Comparison of ENCODE assay signal across 15 cellular contexts in the genomic region with DNA sequence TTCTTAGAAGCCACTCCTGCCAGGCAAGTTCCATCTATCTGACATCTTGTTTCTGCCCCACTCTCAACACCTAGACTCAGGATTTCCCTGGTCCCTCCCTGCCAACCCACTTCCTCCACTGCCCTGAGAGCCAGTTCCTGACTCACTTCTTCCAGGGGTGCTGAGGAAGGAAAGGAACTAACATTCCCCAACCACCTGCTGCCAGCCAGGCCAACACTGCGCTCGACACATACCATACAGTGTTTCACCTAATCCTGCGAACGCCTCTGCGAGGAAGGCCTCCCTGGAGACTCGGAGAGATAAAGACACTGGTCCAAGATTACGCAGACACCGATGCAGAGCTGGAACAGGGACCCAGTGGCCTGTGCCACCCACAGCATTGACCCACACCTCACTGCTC. TPM values are rescaled to one million over a fixed set of nuclear protein-coding genes. Genes with fewer than 3 reads are reported as not detected.
DNase-seq lines count a peak whose midpoint lies in the region; ATAC-seq lines count a peak whose summit lies in the region.
"Had no signal": no experiment of that assay in that cellular context is flagged by ENCODE, and none has a peak within 500 bp of the region (broad histone marks: within the 10 kb centered on the region; RNA-seq: fewer than 3 reads in every experiment).

No MANE protein-coding gene starts in this region.

- no peak for ATAC-seq in stimulated activated effector memory CD8-positive, alpha-beta T cell treated with anti-CD3 and anti-CD28 coated beads, Interleukin-12 subunit alpha, Interleukin-12 subunit beta, amount 100 ng/mL, for 72 hours
- ATAC-seq in HG03439 (IDR thresholded peaks at IDR 0.05; ENCODE audit: unreplicated experiment) (no peak), GM18909 (IDR thresholded peaks at IDR 0.05; ENCODE audit: poor library complexity, unreplicated experiment) (no peak)
- ATAC-seq: HepG2, sciatic nerve had no signal

- intact Hi-C loops in activated naive CD4-positive, alpha-beta T cell treated with anti-CD3 and anti-CD28 coated beads for 36 hours (cut with micrococcal nuclease), result no loop called here

- H3K9me3 Mint-ChIP-seq in activated naive CD4-positive, alpha-beta T cell treated with anti-CD3 and anti-CD28 coated beads, Interleukin-2, amount 50 U/mL, for 24 hours, result no peaks in the 10 kb centered on the region
- no peaks in the 10 kb centered on the region for H3K9me3 Mint-ChIP-seq in activated naive CD4-positive, alpha-beta T cell treated with anti-CD3 and anti-CD28 coated beads for 36 hours
- H3K9me3 Mint-ChIP-seq in IgD-negative memory B cell, result no peaks in the 10 kb centered on the region
- H3K9me3 Mint-ChIP-seq in stimulated activated effector memory CD8-positive, alpha-beta T cell treated with anti-CD3 and anti-CD28 coated beads, Interleukin-12 subunit alpha, Interleukin-12 subunit beta, amount 100 ng/mL, for 72 hours, result no peaks in the 10 kb centered on the region

- CTCF ChIA-PET in activated naive CD4-positive, alpha-beta T cell treated with anti-CD3 and anti-CD28 coated beads for 36 hours (lab: Charles Lee), result no interaction called here

- H3K27me3 Mint-ChIP-seq in activated naive CD4-positive, alpha-beta T cell treated with anti-CD3 and anti-CD28 coated beads, Interleukin-2, amount 50 U/mL, for 24 hours, result no peaks in the 10 kb centered on the region
- H3K27me3 Mint-ChIP-seq in activated naive CD4-positive, alpha-beta T cell treated with anti-CD3 and anti-CD28 coated beads for 36 hours (ENCODE audit: low read depth), result no peaks in the 10 kb centered on the region
- peaks cover 2% of the 10 kb centered on the region for H3K27me3 Mint-ChIP-seq in IgD-negative memory B cell

- no peak for DNase-seq in activated naive CD4-positive, alpha-beta T cell treated with anti-CD3 and anti-CD28 coated beads for 36 hours
- DNase-seq in astrocyte of the hippocampus (ENCODE audit: low read depth, low spot score) (peak; percentile 34), middle frontal gyrus (ENCODE audit: extremely low spot score, low spot score) (no peak)
- no peak for DNase-seq in stimulated activated effector memory CD8-positive, alpha-beta T cell treated with anti-CD3 and anti-CD28 coated beads, Interleukin-12 subunit alpha, Interleukin-12 subunit beta, amount 100 ng/mL, for 72 hours (ENCODE audit: low spot score in 2 of 2)
- DNase-seq: foreskin melanocyte; left cardiac atrium; MV-4-11; NCI-H2107; stimulated activated CD4-positive, alpha-beta T cell treated with anti-CD3 and anti-CD28 coated beads, Interleukin-1b, Interleukin-23, amount 100 ng/mL, for 48 hours had no signal

- peaks cover 36% of the 10 kb centered on the region for H3K4me1 Mint-ChIP-seq in activated naive CD4-positive, alpha-beta T cell treated with anti-CD3 and anti-CD28 coated beads, Interleukin-2, amount 50 U/mL, for 24 hours
- H3K4me1 Mint-ChIP-seq in activated naive CD4-positive, alpha-beta T cell treated with anti-CD3 and anti-CD28 coated beads for 36 hours (ENCODE audit: low read depth), result peaks cover 22% of the 10 kb centered on the region
- H3K4me1 Mint-ChIP-seq in IgD-negative memory B cell, result peaks cover 56 to 65% (median 64%) of the 10 kb centered on the region in 3 donors
- peaks cover 66% of the 10 kb centered on the region for H3K4me1 Mint-ChIP-seq in stimulated activated effector memory CD8-positive, alpha-beta T cell treated with anti-CD3 and anti-CD28 coated beads, Interleukin-12 subunit alpha, Interleukin-12 subunit beta, amount 100 ng/mL, for 72 hours

- no peak overlapping the region for H3K4me3 Mint-ChIP-seq in activated naive CD4-positive, alpha-beta T cell treated with anti-CD3 and anti-CD28 coated beads, Interleukin-2, amount 50 U/mL, for 24 hours
- H3K4me3 Mint-ChIP-seq in activated naive CD4-positive, alpha-beta T cell treated with anti-CD3 and anti-CD28 coated beads for 36 hours, result no peak overlapping the region
- H3K4me3 Mint-ChIP-seq in IgD-negative memory B cell, result peak overlapping the region in 2 of 4 donors; percentile 36 to 81
- H3K4me3 Mint-ChIP-seq in stimulated activated effector memory CD8-positive, alpha-beta T cell treated with anti-CD3 and anti-CD28 coated beads, Interleukin-12 subunit alpha, Interleukin-12 subunit beta, amount 100 ng/mL, for 72 hours, result no peak overlapping the region

- H3K36me3 Mint-ChIP-seq in activated naive CD4-positive, alpha-beta T cell treated with anti-CD3 and anti-CD28 coated beads, Interleukin-2, amount 50 U/mL, for 24 hours, result no peaks in the 10 kb centered on the region
- H3K36me3 Mint-ChIP-seq in activated naive CD4-positive, alpha-beta T cell treated with anti-CD3 and anti-CD28 coated beads for 36 hours (ENCODE audit: low read depth), result no peaks in the 10 kb centered on the region
- no peaks in the 10 kb centered on the region for H3K36me3 Mint-ChIP-seq in IgD-negative memory B cell
- H3K36me3 Mint-ChIP-seq in stimulated activated effector memory CD8-positive, alpha-beta T cell treated with anti-CD3 and anti-CD28 coated beads, Interleukin-12 subunit alpha, Interleukin-12 subunit beta, amount 100 ng/mL, for 72 hours, result no peaks in the 10 kb centered on the region

- H3K27ac Mint-ChIP-seq in activated naive CD4-positive, alpha-beta T cell treated with anti-CD3 and anti-CD28 coated beads, Interleukin-2, amount 50 U/mL, for 24 hours, result peak overlapping the region; percentile 47
- no peak overlapping the region for H3K27ac Mint-ChIP-seq in activated naive CD4-positive, alpha-beta T cell treated with anti-CD3 and anti-CD28 coated beads for 36 hours
- H3K27ac Mint-ChIP-seq in IgD-negative memory B cell, result peak overlapping the region; percentile 21 to 91 (median 46)
- H3K27ac Mint-ChIP-seq in stimulated activated effector memory CD8-positive, alpha-beta T cell treated with anti-CD3 and anti-CD28 coated beads, Interleukin-12 subunit alpha, Interleukin-12 subunit beta, amount 100 ng/mL, for 72 hours, result peak overlapping the region; percentile 86

RNA-seq across cellular contexts. Expression of gene MICAL3, which starts 40.2 kb away (rescaled TPM):
- total RNA-seq in activated naive CD4-positive, alpha-beta T cell treated with anti-CD3 and anti-CD28 coated beads for 36 hours, result 10 to 100 TPM; 21.0 to 25.8 TPM
- 12.0 TPM for polyA plus RNA-seq in IgD-negative memory B cell
